Comparison of ENCODE assay signal across 9 cellular contexts in the genomic region with DNA sequence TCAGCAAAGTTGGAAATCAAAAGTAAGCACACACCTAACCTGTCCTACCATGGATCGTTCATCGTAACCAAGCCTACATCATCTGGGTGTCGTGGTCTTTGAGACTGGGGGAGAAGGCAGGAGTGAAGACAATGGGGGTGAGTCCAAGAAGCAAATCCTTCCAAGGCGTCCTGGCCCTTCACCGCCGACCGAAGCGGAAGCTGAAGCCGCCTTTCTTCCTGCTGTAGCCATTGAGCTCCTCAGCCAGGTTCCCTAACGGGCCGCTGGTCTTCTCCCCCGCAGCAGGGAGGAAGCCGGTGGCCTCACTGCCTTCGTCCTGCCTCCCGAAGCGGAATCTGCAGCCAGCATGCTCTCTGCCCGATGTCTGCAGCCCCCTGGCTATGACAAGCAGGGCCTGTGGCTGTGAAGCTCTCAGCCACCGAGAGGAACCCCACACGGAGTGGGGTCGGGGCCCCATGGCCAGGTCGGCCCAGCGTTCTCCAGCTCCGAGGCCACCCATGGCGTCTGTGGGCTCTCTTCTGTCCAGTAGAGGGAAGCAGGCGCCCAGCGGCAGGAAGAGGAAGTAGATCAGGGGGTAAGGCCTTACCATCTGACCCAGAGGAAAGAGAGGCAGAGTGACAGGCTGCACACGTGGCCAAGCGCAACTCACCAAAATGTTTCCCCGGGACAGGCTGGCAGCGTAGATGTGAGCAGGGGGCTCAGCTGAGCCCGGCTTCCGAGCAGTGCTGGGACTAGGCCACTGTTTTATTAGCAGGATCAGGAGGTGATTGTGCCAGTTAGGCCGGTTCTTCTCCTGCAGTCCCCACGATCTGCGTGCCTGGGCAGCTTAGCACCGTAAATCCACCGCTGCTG. TPM values are rescaled to one million over a fixed set of nuclear protein-coding genes. Genes with fewer than 3 reads are reported as not detected.
DNase-seq lines count a peak whose midpoint lies in the region; ATAC-seq and TF ChIP-seq lines count a peak whose summit lies in the region.
"Had no signal": no experiment of that assay in that cellular context is flagged by ENCODE, and none has a peak within 500 bp of the region (broad histone marks: within the 10 kb centered on the region; RNA-seq: fewer than 3 reads in every experiment).

No MANE protein-coding gene starts in this region.

- H2AFZ ChIP-seq in osteoblast (ENCODE audit: low read length), result no peak overlapping the region

- H3K27me3 ChIP-seq in osteoblast (ENCODE audit: insufficient read depth, low read length), result no peaks in the 10 kb centered on the region
- no peaks in the 10 kb centered on the region for H3K27me3 ChIP-seq in A673 (replicated peaks; ENCODE audit: insufficient read depth, low read depth, low read length, poor library complexity)

- H3K36me3 ChIP-seq in osteoblast (ENCODE audit: insufficient read depth, low read length) (peaks cover 45% of the 10 kb centered on the region), A673 (ENCODE audit: insufficient read depth, low read length, poor library complexity, severe bottlenecking) (peaks cover 17% of the 10 kb centered on the region)

- CTCF ChIA-PET in A673 (lab: Charles Lee), result no interaction called here

- H3K4me3 ChIP-seq in osteoblast (ENCODE audit: insufficient read depth, low read length) (no peak overlapping the region), A673 (ENCODE audit: low read depth, low read length, poor library complexity, severe bottlenecking) (no peak overlapping the region)

- POLR2A ChIA-PET in A673 (lab: Charles Lee; ENCODE audit: low non-redundant PET), result no interaction called here

- intact Hi-C loops in Right ventricle myocardium superior (cut with DNase I) (no loop called here), A673 (cut with micrococcal nuclease; ENCODE audit: unreplicated experiment) (no loop called here)

- H3K27ac ChIP-seq in osteoblast (ENCODE audit: low read depth, low read length) (no peak overlapping the region), A673 (ENCODE audit: low read depth, low read length, poor library complexity, severe bottlenecking) (no peak overlapping the region)

- no peak for TF ChIP-seq CTCF in osteoblast (IDR thresholded peaks at IDR 0.05; ENCODE audit: extremely low read depth, low read depth, low read length)
- TF ChIP-seq CTCF in A673 (conservative IDR thresholded peaks at IDR 0.05; ENCODE audit: low read depth, low read length), result no peak

- H4K20me1 ChIP-seq in osteoblast (ENCODE audit: insufficient read depth, low read length), result peaks cover 37% of the 10 kb centered on the region

- H3K4me2 ChIP-seq in osteoblast (ENCODE audit: insufficient read depth, low read length), result no peak overlapping the region

- H3K4me1 ChIP-seq in osteoblast (ENCODE audit: insufficient read depth, low read length), result no peaks in the 10 kb centered on the region
- no peaks in the 10 kb centered on the region for H3K4me1 ChIP-seq in A673 (ENCODE audit: insufficient read depth, low read length, poor library complexity, severe bottlenecking)

- no peaks in the 10 kb centered on the region for H3K9me3 ChIP-seq in osteoblast (ENCODE audit: low read depth, low read length)
- H3K9me3 ChIP-seq in A673 (ENCODE audit: low read depth, low read length, poor library complexity, severe bottlenecking), result no peaks in the 10 kb centered on the region

- ATAC-seq in Right ventricle myocardium superior (ENCODE audit: poor library complexity), result peak; percentile 66
- ATAC-seq in GM18498 (IDR thresholded peaks at IDR 0.05; ENCODE audit: unreplicated experiment), result no peak

- peaks cover 2% of the 10 kb centered on the region for H3K79me2 ChIP-seq in osteoblast (ENCODE audit: insufficient read depth, low read length)

- no TSS peak for BruUV-seq in A673 (replicated peaks; lab: Mats Ljungman, UMichigan)

- DNase-seq in GF-D8 (lab: John Stamatoyannopoulos, UW) (peak; percentile 82), UCSD-AML1 (lab: John Stamatoyannopoulos, UW; ENCODE audit: unreplicated experiment) (peak; percentile 89), Right ventricle myocardium superior (peak; percentile 77), osteoblast (ENCODE audit: insufficient read length, low spot score, missing footprints) (peak; percentile 79), A673 (ENCODE audit: low spot score) (no peak), NCI-H2171 (lab: John Stamatoyannopoulos, UW) (no peak), 8988T (no peak)

RNA-seq across cellular contexts. Expression of a gene that starts 3.1 kb away (rescaled TPM):
- total RNA-seq in Right ventricle myocardium superior, result not detected
- total RNA-seq in osteoblast, result not detected in 2 replicates
- not detected in 2 replicates for total RNA-seq in A673 (2021)
- total RNA-seq: astrocyte had no signal

RNA-seq across cellular contexts. Expression of a gene that starts 45.6 kb away (rescaled TPM):
- total RNA-seq in Right ventricle myocardium superior, result 0.59 TPM
- 5.1 and 5.3 TPM in 2 replicates for total RNA-seq in osteoblast
- 0.19 TPM in 1 of 2 replicates, not detected in the other for total RNA-seq in A673 (2021)

RNA-seq across cellular contexts. Expression of a gene that starts 58.4 kb away (rescaled TPM):
- 31.5 TPM for total RNA-seq in Right ventricle myocardium superior
- total RNA-seq in osteoblast, result 92.2 and 94.8 TPM in 2 replicates
- total RNA-seq in A673 (2021), result 78.6 and 81.3 TPM in 2 replicates

Comparison
In these comparisons a context has a peak if more than half of its experiments do, and no peak if none do; other contexts are left out.
1. DNase-seq: peak in GF-D8 (single experiment), UCSD-AML1 (single experiment), Right ventricle myocardium superior (single experiment) and osteoblast (single experiment); none in A673 (single experiment), NCI-H2171 (single experiment) and 8988T (single experiment).